ENCODE assay signal across 20 cellular contexts in genomic region chr7:47402941-47403340, GRCh38.
DNase-seq lines count a peak whose midpoint lies in the region; ATAC-seq, FAIRE-seq and TF ChIP-seq lines count a peak whose summit lies in the region.
"Had no signal": no experiment of that assay in that cellular context is flagged by ENCODE, and none has a peak within 500 bp of the region (broad histone marks: within the 10 kb centered on the region; RNA-seq: fewer than 3 reads in every experiment).

No MANE protein-coding gene starts in this region.

- H3K27me3 Mint-ChIP-seq in chondrocyte (ENCODE audit: low read depth): no peaks in the 10 kb centered on the region
- H3K27me3 Mint-ChIP-seq: dendritic cell treated with granulocyte-macrophage colony-stimulating factor and Interleukin-4, amounts not matched to agents 40 ng/mL and 50 ng/mL, for 4 days had no signal

- H3K36me3 Mint-ChIP-seq in chondrocyte (ENCODE audit: low read depth): peaks cover 54% of the 10 kb centered on the region

- TF ChIP-seq CTCF in chondrocyte (IDR thresholded peaks at IDR 0.05): no peak

- no peaks in the 10 kb centered on the region for H3K9me3 ChIP-seq in stomach smooth muscle (ENCODE audit: control insufficient read depth in 2 of 2, low read length in 2 of 2)

- no peaks in the 10 kb centered on the region for H3K27me3 ChIP-seq in stomach smooth muscle (ENCODE audit: control insufficient read depth in 1 of 2, insufficient read depth in 2 of 2, low read length in 2 of 2)

- H3K4me1 ChIP-seq in stomach smooth muscle (ENCODE audit: control insufficient read depth, insufficient read depth, low read length): peaks cover 33% of the 10 kb centered on the region

- peak overlapping the region; percentile 54 for H3K27ac Mint-ChIP-seq in chondrocyte (ENCODE audit: unreplicated experiment)
- H3K27ac Mint-ChIP-seq: dendritic cell treated with granulocyte-macrophage colony-stimulating factor and Interleukin-4, amounts not matched to agents 40 ng/mL and 50 ng/mL, for 4 days had no signal

- DNase-seq in HT-29 (ENCODE audit: low spot score) (peak; percentile 78), chondrocyte (ENCODE audit: low spot score) (no peak), mesenteric fat pad (ENCODE audit: low spot score) (peak; percentile 26), NOMO-1 treated with DMSO at 0.1 percent for 48 hours (lab: John Stamatoyannopoulos, UW; ENCODE audit: unreplicated experiment) (no peak), GM19239 (ENCODE audit: insufficient read length, low spot score) (no peak)
- DNase-seq: activated CD8-positive, alpha-beta memory T cell treated with anti-CD3 and anti-CD28 coated beads, Interleukin-2, amount 50 U/mL, for 4 hours; activated naive CD4-positive, alpha-beta T cell treated with Interleukin-2 at 50 U/mL for 16 hours; glutamatergic neuron; islet precursor cell; midbrain; NCI-H446 treated with DMSO at 0.1 percent for 48 hours; T-helper 9 cell had no signal

- H3K4me3 ChIP-seq in stomach smooth muscle (ENCODE audit: low read length in 2 of 2): peak overlapping the region in 1 of 2 donors; percentile 29
- H3K4me3 ChIP-seq: GM12878 had no signal

- H3K36me3 ChIP-seq in stomach smooth muscle (ENCODE audit: control insufficient read depth in 2 of 2, insufficient read depth in 2 of 2, low read length in 2 of 2): peaks cover 0 to 2% of the 10 kb centered on the region in 2 donors

- peak overlapping the region; percentile 37 for H3K27ac ChIP-seq in stomach smooth muscle (ENCODE audit: low read length)
- H3K27ac ChIP-seq: epithelial cell of prostate had no signal

- no peak overlapping the region for H3K9ac ChIP-seq in stomach smooth muscle (ENCODE audit: low read length in 2 of 2)

- ATAC-seq in GM21717 (IDR thresholded peaks at IDR 0.05; ENCODE audit: unreplicated experiment) (no peak), GM21367 (IDR thresholded peaks at IDR 0.05; ENCODE audit: unreplicated experiment) (no peak)
- ATAC-seq: GM12878 had no signal

- peaks cover 56% of the 10 kb centered on the region for H3K4me1 Mint-ChIP-seq in chondrocyte (ENCODE audit: low read depth)

- H3K4me3 Mint-ChIP-seq in chondrocyte (ENCODE audit: unreplicated experiment): no peak overlapping the region
- H3K4me3 Mint-ChIP-seq: dendritic cell treated with granulocyte-macrophage colony-stimulating factor and Interleukin-4, amounts not matched to agents 40 ng/mL and 50 ng/mL, for 4 days had no signal

- no peaks in the 10 kb centered on the region for H3K9me3 Mint-ChIP-seq in chondrocyte (ENCODE audit: low read depth)
- H3K9me3 Mint-ChIP-seq: dendritic cell treated with granulocyte-macrophage colony-stimulating factor and Interleukin-4, amounts not matched to agents 40 ng/mL and 50 ng/mL, for 4 days had no signal

- no peak for FAIRE-seq in GM19239 (lab: Jason Lieb, UNC)
- FAIRE-seq: GM12878, H54, HTR-8/SVneo had no signal

Comparison
In these comparisons a context has a peak if more than half of its experiments do, and no peak if none do; other contexts are left out.
1. DNase-seq: peak in HT-29 (single experiment) and mesenteric fat pad (single experiment); none in chondrocyte (single experiment), NOMO-1 treated with DMSO at 0.1 percent for 48 hours (single experiment) and GM19239 (single experiment).